ENCODE assay signal across 1 cellular context in the genomic region with DNA sequence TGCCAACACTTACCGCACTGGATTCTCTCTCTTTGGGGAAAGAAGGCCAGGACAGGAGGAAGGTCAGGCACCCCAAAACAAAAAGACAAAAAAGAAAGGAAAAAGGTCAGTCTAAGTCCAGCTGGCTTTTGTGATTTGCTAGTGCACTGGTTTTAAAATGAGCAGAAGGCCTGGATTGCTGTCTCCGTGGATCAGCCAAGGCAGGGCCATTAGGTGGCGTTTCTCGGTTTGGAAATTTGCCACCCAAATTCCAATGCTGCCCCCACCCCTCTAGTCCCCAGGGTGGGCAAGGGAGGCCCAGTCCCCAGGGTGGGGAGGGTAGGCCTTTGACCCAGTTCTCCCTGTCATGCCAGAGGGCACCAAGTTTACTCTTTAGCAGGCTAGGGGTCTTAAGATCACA.
TF ChIP-seq lines count a peak whose summit lies in the region.

No MANE protein-coding gene starts in this region.

TF ChIP-seq in WTC11, 78 proteins besides CTCF, POLR2A, EP300 and RAD21 (continued from another document):
- TF ChIP-seq RELA (CRISPR knock-in tag; IDR thresholded peaks at IDR 0.05; ENCODE audit: borderline replicate concordance) (no peak), CREB1 (CRISPR knock-in tag; IDR thresholded peaks at IDR 0.05) (no peak), CBFB (CRISPR knock-in tag; IDR thresholded peaks at IDR 0.05; ENCODE audit: low read depth) (no peak), SP1 (CRISPR knock-in tag; conservative IDR thresholded peaks at IDR 0.05) (no peak), KAT7 (CRISPR knock-in tag; IDR thresholded peaks at IDR 0.05; ENCODE audit: borderline replicate concordance) (no peak), GTF2I (CRISPR knock-in tag; conservative IDR thresholded peaks at IDR 0.05) (no peak)
- TF ChIP-seq, protein P1, sequence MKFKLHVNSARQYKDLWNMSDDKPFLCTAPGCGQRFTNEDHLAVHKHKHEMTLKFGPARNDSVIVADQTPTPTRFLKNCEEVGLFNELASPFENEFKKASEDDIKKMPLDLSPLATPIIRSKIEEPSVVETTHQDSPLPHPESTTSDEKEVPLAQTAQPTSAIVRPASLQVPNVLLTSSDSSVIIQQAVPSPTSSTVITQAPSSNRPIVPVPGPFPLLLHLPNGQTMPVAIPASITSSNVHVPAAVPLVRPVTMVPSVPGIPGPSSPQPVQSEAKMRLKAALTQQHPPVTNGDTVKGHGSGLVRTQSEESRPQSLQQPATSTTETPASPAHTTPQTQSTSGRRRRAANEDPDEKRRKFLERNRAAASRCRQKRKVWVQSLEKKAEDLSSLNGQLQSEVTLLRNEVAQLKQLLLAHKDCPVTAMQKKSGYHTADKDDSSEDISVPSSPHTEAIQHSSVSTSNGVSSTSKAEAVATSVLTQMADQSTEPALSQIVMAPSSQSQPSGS (CRISPR knock-in tag; IDR thresholded peaks at IDR 0.05; ENCODE audit: borderline replicate concordance, low read depth), result no peak
